23 cellular contexts compared by ENCODE assay signal in genomic region chr14:72756967-72757366, GRCh38.
"Had no signal": no experiment of that assay in that cellular context is flagged by ENCODE, and none has a peak within 500 bp of the region (broad histone marks: within the 10 kb centered on the region; RNA-seq: fewer than 3 reads in every experiment).

No MANE protein-coding gene starts in this region.

- ATAC-seq: K562 had no signal

- FAIRE-seq: K562, RCC 7860 had no signal

- H3K27ac ChIP-seq: KMS-11, SJSA1, SK-N-MC had no signal

- H3K9ac ChIP-seq: KMS-11 had no signal

- H3K36me3 ChIP-seq: SJSA1 had no signal

- H3K27me3 Mint-ChIP-seq: IgD-negative memory B cell had no signal

- H3K4me2 ChIP-seq: KMS-11 had no signal

- H3K27ac Mint-ChIP-seq: IgD-negative memory B cell had no signal

- H3K4me3 ChIP-seq: K562, SJSA1, SK-N-MC had no signal

- H3K4me3 Mint-ChIP-seq: IgD-negative memory B cell had no signal

- H3K27me3 ChIP-seq: SJSA1 had no signal

- DNase-seq: Kasumi-1, MM.1S, NCI-H1092 treated with DMSO at 0.1 percent for 48 hours, NCI-H1436, NCI-H187, NCI-H2029, NCI-H2081 treated with DMSO at 0.1 percent for 48 hours, NCI-H2171, NCI-H226, NCI-H446, NCI-H510A, NCI-H524 treated with DMSO at 0.1 percent for 48 hours, NCI-H69, NCI-H774, Right ventricle myocardium superior, RPMI8226, SIG-M5 had no signal

- H3K4me1 ChIP-seq: SJSA1 had no signal
